Comparison of ENCODE assay signal across 1 cellular context in the genomic region with DNA sequence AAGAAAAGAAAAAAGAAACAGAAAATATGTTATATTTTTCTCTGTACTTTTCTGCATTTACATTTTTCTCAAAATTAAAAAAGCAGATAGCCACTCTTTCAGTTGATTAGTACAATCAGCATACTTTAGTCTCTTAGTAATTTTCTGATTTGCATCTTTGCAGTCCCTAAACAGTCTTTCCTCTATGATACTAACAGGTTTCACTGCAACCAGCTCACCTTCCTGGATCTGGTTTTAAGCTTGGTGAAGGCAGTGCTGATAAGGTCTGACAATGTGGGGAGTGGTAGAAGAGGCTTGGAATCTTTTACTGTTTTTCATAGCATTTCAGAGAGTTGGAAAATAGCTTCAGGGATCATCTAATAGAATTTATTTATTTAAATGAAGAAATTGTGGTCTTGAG.
TF ChIP-seq lines count a peak whose summit lies in the region.

No MANE protein-coding gene starts in this region.

TF ChIP-seq in WTC11, 78 proteins besides CTCF, POLR2A, EP300 and RAD21 (continued from another document):
- TF ChIP-seq ZNF532 (CRISPR knock-in tag; IDR thresholded peaks at IDR 0.05; ENCODE audit: borderline replicate concordance) (no peak), ZNF425 (CRISPR knock-in tag; conservative IDR thresholded peaks at IDR 0.05) (no peak)
- TF ChIP-seq, protein P1, sequence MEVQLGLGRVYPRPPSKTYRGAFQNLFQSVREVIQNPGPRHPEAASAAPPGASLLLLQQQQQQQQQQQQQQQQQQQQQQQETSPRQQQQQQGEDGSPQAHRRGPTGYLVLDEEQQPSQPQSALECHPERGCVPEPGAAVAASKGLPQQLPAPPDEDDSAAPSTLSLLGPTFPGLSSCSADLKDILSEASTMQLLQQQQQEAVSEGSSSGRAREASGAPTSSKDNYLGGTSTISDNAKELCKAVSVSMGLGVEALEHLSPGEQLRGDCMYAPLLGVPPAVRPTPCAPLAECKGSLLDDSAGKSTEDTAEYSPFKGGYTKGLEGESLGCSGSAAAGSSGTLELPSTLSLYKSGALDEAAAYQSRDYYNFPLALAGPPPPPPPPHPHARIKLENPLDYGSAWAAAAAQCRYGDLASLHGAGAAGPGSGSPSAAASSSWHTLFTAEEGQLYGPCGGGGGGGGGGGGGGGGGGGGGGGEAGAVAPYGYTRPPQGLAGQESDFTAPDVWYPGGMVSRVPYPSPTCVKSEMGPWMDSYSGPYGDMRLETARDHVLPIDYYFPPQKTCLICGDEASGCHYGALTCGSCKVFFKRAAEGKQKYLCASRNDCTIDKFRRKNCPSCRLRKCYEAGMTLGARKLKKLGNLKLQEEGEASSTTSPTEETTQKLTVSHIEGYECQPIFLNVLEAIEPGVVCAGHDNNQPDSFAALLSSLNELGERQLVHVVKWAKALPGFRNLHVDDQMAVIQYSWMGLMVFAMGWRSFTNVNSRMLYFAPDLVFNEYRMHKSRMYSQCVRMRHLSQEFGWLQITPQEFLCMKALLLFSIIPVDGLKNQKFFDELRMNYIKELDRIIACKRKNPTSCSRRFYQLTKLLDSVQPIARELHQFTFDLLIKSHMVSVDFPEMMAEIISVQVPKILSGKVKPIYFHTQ (CRISPR knock-in tag; IDR thresholded peaks at IDR 0.05): no peak
